ENCODE assay signal across 8 cellular contexts in genomic region chr17:81635973-81636504, GRCh38. TPM values are rescaled to one million over a fixed set of nuclear protein-coding genes. Genes with fewer than 3 reads are reported as not detected.
DNase-seq lines count a peak whose midpoint lies in the region; ATAC-seq and TF ChIP-seq lines count a peak whose summit lies in the region.

No MANE protein-coding gene starts in this region.

- peaks cover 11% of the 10 kb centered on the region for H3K4me1 Mint-ChIP-seq in T-helper 2 cell treated with Interferon-gamma antibody and Interleukin-4, amounts not matched to agents 5 μg/mL and 100 μg/mL, for 36 hours (ENCODE audit: low read depth)
- peaks cover 18% of the 10 kb centered on the region for H3K4me1 Mint-ChIP-seq in endothelial cell (ENCODE audit: unreplicated experiment)

- H3K9me3 ChIP-seq in PC-9 (ENCODE audit: insufficient read depth, low read depth): no peaks in the 10 kb centered on the region
- no peaks in the 10 kb centered on the region for H3K9me3 ChIP-seq in neutrophil

- H3K79me2 ChIP-seq in PC-9 (ENCODE audit: low read depth): peaks cover 54% of the 10 kb centered on the region

- no peaks in the 10 kb centered on the region for H3K9me3 Mint-ChIP-seq in T-helper 2 cell treated with Interferon-gamma antibody and Interleukin-4, amounts not matched to agents 5 μg/mL and 100 μg/mL, for 36 hours
- no peaks in the 10 kb centered on the region for H3K9me3 Mint-ChIP-seq in endothelial cell (ENCODE audit: unreplicated experiment)

- POLR2A ChIA-PET in PC-9 (lab: Charles Lee; ENCODE audit: unreplicated experiment): interaction anchor here (0.6 to 0.7 kb wide), 2 partner anchors 23 to 135 kb away, joined by 4 to 9 read pairs; no protein-coding TSS in a partner anchor

- H3K4me3 ChIP-seq in PC-9: peak overlapping the region; percentile 96
- peak overlapping the region; percentile 68 to 78 for H3K4me3 ChIP-seq in neutrophil (ENCODE audit: low read depth in 1 of 2, low read length in 1 of 2)

- H3K4me1 ChIP-seq in PC-9 (replicated peaks; ENCODE audit: insufficient read depth) (peaks cover 11% of the 10 kb centered on the region; the same call in 1 of the 2 replicates), neutrophil (ENCODE audit: control insufficient read depth in 1 of 2, insufficient read depth in 1 of 2, low read depth in 1 of 2, low read length in 1 of 2) (peaks cover 19 to 21% of the 10 kb centered on the region in 2 experiments)

- H3K4me2 ChIP-seq in PC-9: peak overlapping the region; percentile 91

- no peaks in the 10 kb centered on the region for H3K36me3 ChIP-seq in PC-9 (ENCODE audit: low read depth)
- H3K36me3 ChIP-seq in neutrophil: no peaks in the 10 kb centered on the region

- H3K27ac Mint-ChIP-seq in T-helper 2 cell treated with Interferon-gamma antibody and Interleukin-4, amounts not matched to agents 5 μg/mL and 100 μg/mL, for 36 hours: peak overlapping the region; percentile 92
- peak overlapping the region; percentile 99 for H3K27ac Mint-ChIP-seq in endothelial cell (ENCODE audit: unreplicated experiment)

- peaks cover 12% of the 10 kb centered on the region for H3K36me3 Mint-ChIP-seq in T-helper 2 cell treated with Interferon-gamma antibody and Interleukin-4, amounts not matched to agents 5 μg/mL and 100 μg/mL, for 36 hours (ENCODE audit: low read depth)
- peaks cover 9% of the 10 kb centered on the region for H3K36me3 Mint-ChIP-seq in endothelial cell (ENCODE audit: low read depth, unreplicated experiment)

- intact Hi-C loops in PC-9 (cut with micrococcal nuclease; ENCODE audit: unreplicated experiment): loop anchor here (5.0 kb wide), 2 partner anchors 46 to 76 kb away; partner anchors contain the start of genes ARL16, HGS and SLC25A10

- no peaks in the 10 kb centered on the region for H3K9me2 ChIP-seq in PC-9 (ENCODE audit: insufficient read depth)

- H2AFZ ChIP-seq in PC-9: peak overlapping the region; percentile 66; the same call in 1 of the 2 replicates

- DNase-seq in T-helper 2 cell treated with Interferon-gamma antibody and Interleukin-4, amounts not matched to agents 5 μg/mL and 100 μg/mL, for 36 hours (ENCODE audit: low spot score): no peak
- DNase-seq in T-helper 2 cell (no peak), PC-9 (peak in 1 of 2 experiments; percentile 52), endothelial cell (ENCODE audit: low spot score) (no peak), activated gamma-delta T cell (lab: John Stamatoyannopoulos, UW) (no peak)

- H3K27ac ChIP-seq in PC-9 (peak overlapping the region; percentile 71), neutrophil (peak overlapping the region; percentile 90)

- H4K20me1 ChIP-seq in PC-9 (ENCODE audit: insufficient read depth): peaks cover 38% of the 10 kb centered on the region

- peak overlapping the region; percentile 99 for H3K4me3 Mint-ChIP-seq in T-helper 2 cell treated with Interferon-gamma antibody and Interleukin-4, amounts not matched to agents 5 μg/mL and 100 μg/mL, for 36 hours
- peak overlapping the region; percentile 99 for H3K4me3 Mint-ChIP-seq in endothelial cell (ENCODE audit: unreplicated experiment)

- no peaks in the 10 kb centered on the region for H3K27me3 Mint-ChIP-seq in T-helper 2 cell treated with Interferon-gamma antibody and Interleukin-4, amounts not matched to agents 5 μg/mL and 100 μg/mL, for 36 hours (ENCODE audit: low read depth)
- peaks cover 8% of the 10 kb centered on the region for H3K27me3 Mint-ChIP-seq in endothelial cell (ENCODE audit: unreplicated experiment)

- ATAC-seq in HG02870 (IDR thresholded peaks at IDR 0.05; ENCODE audit: unreplicated experiment): no peak
- ATAC-seq in HG03045 (IDR thresholded peaks at IDR 0.05; ENCODE audit: unreplicated experiment): no peak

- TF ChIP-seq CTCF in PC-9 (conservative IDR thresholded peaks at IDR 0.05) (no peak), endothelial cell (IDR thresholded peaks at IDR 0.05; ENCODE audit: unreplicated experiment) (no peak), neutrophil (IDR thresholded peaks at IDR 0.05) (no peak)

- BruUV-seq in PC-9 (replicated peaks; lab: Mats Ljungman, UMichigan): TSS peak; percentile 50

- CTCF ChIA-PET in PC-9 (lab: Charles Lee): interaction anchor here (0.6 kb wide), 1 partner anchor 186 kb away, joined by 4 read pairs; no protein-coding TSS in a partner anchor

- H3F3A ChIP-seq in PC-9 (ENCODE audit: insufficient read depth, low read depth): peaks cover 10% of the 10 kb centered on the region; the same call in 1 of the 2 replicates

- H3K27me3 ChIP-seq in PC-9 (ENCODE audit: insufficient read depth, low read depth) (no peaks in the 10 kb centered on the region), neutrophil (peaks cover 4% of the 10 kb centered on the region)

RNA-seq across cellular contexts. Expression of gene NPLOC4, which starts 0.9 kb away (rescaled TPM):
- total RNA-seq in PC-9 (2021): 154 and 208 TPM in 2 replicates
- total RNA-seq in endothelial cell (ENCODE audit: unreplicated experiment): 133 TPM

RNA-seq across cellular contexts. Expression of gene TSPAN10, which starts 1.0 kb away (rescaled TPM):
- total RNA-seq in PC-9 (2021) (8.6 and 15.0 TPM in 2 replicates), endothelial cell (ENCODE audit: unreplicated experiment) (2.5 TPM)

RNA-seq across cellular contexts. Expression of gene PDE6G, which starts 20.3 kb away (rescaled TPM):
- total RNA-seq in PC-9 (2021) (0.68 and 1.3 TPM in 2 replicates), endothelial cell (ENCODE audit: unreplicated experiment) (1.1 TPM)

RNA-seq across cellular contexts. Expression of gene OXLD1, which starts 30.4 kb away (rescaled TPM):
- 40.2 and 66.0 TPM in 2 replicates for total RNA-seq in PC-9 (2021)
- total RNA-seq in endothelial cell (ENCODE audit: unreplicated experiment): 22.4 TPM

RNA-seq across cellular contexts. Expression of gene CCDC137, which starts 30.5 kb away (rescaled TPM):
- 29.3 and 30.0 TPM in 2 replicates for total RNA-seq in PC-9 (2021)
- 31.8 TPM for total RNA-seq in endothelial cell (ENCODE audit: unreplicated experiment)
